20 cellular contexts compared by ENCODE assay signal in genomic region chr4:132910226-132910748, GRCh38.
A peak's percentile ranks its signal among the peaks of the same experiment; 100 is the strongest.
DNase-seq lines count a peak whose midpoint lies in the region; ATAC-seq and TF ChIP-seq lines count a peak whose summit lies in the region.
"Had no signal": no experiment of that assay in that cellular context is flagged by ENCODE, and none has a peak within 500 bp of the region (broad histone marks: within the 10 kb centered on the region; RNA-seq: fewer than 3 reads in every experiment).

No MANE protein-coding gene starts in this region.

- peak overlapping the region; percentile 13 for H3K4me3 ChIP-seq in neural cell (ENCODE audit: low read length)

- TF ChIP-seq RAD21 in neural cell (conservative IDR thresholded peaks at IDR 0.05) = no peak

- no peak overlapping the region for H3K27ac Mint-ChIP-seq in T-helper 17 cell
- H3K27ac Mint-ChIP-seq: CD4-positive, CD25-positive, alpha-beta regulatory T cell; CD8-positive, alpha-beta memory T cell; H9 had no signal

- peak; percentile 93 for TF ChIP-seq EP300 in neural cell (conservative IDR thresholded peaks at IDR 0.05; ENCODE audit: poor library complexity, severe bottlenecking)

- peak overlapping the region; percentile 30 for H3K4me2 ChIP-seq in neural cell (ENCODE audit: low read length)

- no peaks in the 10 kb centered on the region for H3K4me1 Mint-ChIP-seq in T-helper 17 cell
- H3K4me1 Mint-ChIP-seq: CD4-positive, CD25-positive, alpha-beta regulatory T cell; CD8-positive, alpha-beta memory T cell; H9 had no signal

- no peaks in the 10 kb centered on the region for H3K36me3 Mint-ChIP-seq in T-helper 17 cell (ENCODE audit: low read depth)
- H3K36me3 Mint-ChIP-seq: CD4-positive, CD25-positive, alpha-beta regulatory T cell; CD8-positive, alpha-beta memory T cell had no signal

- no peaks in the 10 kb centered on the region for H3K9me2 ChIP-seq in neural cell (ENCODE audit: insufficient read depth, low read length)

- no peaks in the 10 kb centered on the region for H3K79me2 ChIP-seq in neural cell (replicated peaks; ENCODE audit: insufficient read depth, low read length)

- no peaks in the 10 kb centered on the region for H3K27me3 ChIP-seq in neural cell (ENCODE audit: insufficient read depth, low read depth, low read length)
- H3K27me3 ChIP-seq: BE2C had no signal

- no peak for TF ChIP-seq CTCF in neural cell (IDR thresholded peaks at IDR 0.05; ENCODE audit: poor library complexity, severe bottlenecking)

- ATAC-seq in GM21528 (IDR thresholded peaks at IDR 0.05; ENCODE audit: low FRiP score, unreplicated experiment) = no peak
- no peak for ATAC-seq in T-helper 17 cell

- H3K9me3 ChIP-seq in neural cell (ENCODE audit: low read length) (no peaks in the 10 kb centered on the region), T-helper 17 cell (ENCODE audit: control insufficient read depth, low read length, poor library complexity, severe bottlenecking) (no peaks in the 10 kb centered on the region)
- H3K9me3 ChIP-seq: BE2C had no signal

- H3K36me3 ChIP-seq in neural cell (ENCODE audit: insufficient read depth, low read length) = no peaks in the 10 kb centered on the region
- H3K36me3 ChIP-seq: BE2C had no signal

- no peak overlapping the region for H3K4me3 Mint-ChIP-seq in T-helper 17 cell
- H3K4me3 Mint-ChIP-seq: CD4-positive, CD25-positive, alpha-beta regulatory T cell; CD8-positive, alpha-beta memory T cell; H9 had no signal

- no peak overlapping the region for H3K9ac ChIP-seq in neural cell (ENCODE audit: low read length)

- peak overlapping the region; percentile 68 for H3K27ac ChIP-seq in neural cell (ENCODE audit: low read length)

- H4K20me1 ChIP-seq in neural cell (ENCODE audit: insufficient read depth) = no peaks in the 10 kb centered on the region

- DNase-seq in NCI-H1694 (lab: John Stamatoyannopoulos, UW) (peak; percentile 70), NCI-H2171 treated with DMSO at 0.1 percent for 48 hours (lab: John Stamatoyannopoulos, UW) (peak; percentile 69), retina (peak; percentile 7), T-helper 17 cell (no peak)
- no peak for DNase-seq in stimulated activated CD4-positive, alpha-beta T cell treated with anti-CD3 and anti-CD28 coated beads, Interleukin-15, amount 100 ng/mL, for 24 hours
- DNase-seq: ACHN; BE2C; C1 segment of cervical spinal cord; CD4-positive, CD25-positive, alpha-beta regulatory T cell; CD8-positive, alpha-beta memory T cell; COR-L47; DMS 273 treated with DMSO at 0.1 percent for 48 hours; DMS53; DND-41; EL; GOT3; H9; IMR-90 had no signal

- no peak overlapping the region for H2AFZ ChIP-seq in neural cell (ENCODE audit: low read depth, low read length)

- H3F3A ChIP-seq in neural cell (ENCODE audit: insufficient read depth, low read length, poor library complexity, severe bottlenecking) = no peaks in the 10 kb centered on the region

- no peaks in the 10 kb centered on the region for H3K27me3 Mint-ChIP-seq in T-helper 17 cell
- H3K27me3 Mint-ChIP-seq: CD4-positive, CD25-positive, alpha-beta regulatory T cell; CD8-positive, alpha-beta memory T cell had no signal

TF ChIP-seq in neural cell, 6 proteins besides CTCF, POLR2A, EP300 and RAD21:
- TF ChIP-seq REST (IDR thresholded peaks at IDR 0.05; ENCODE audit: borderline replicate concordance) (peak; percentile 75), EZH2 (IDR thresholded peaks at IDR 0.05; ENCODE audit: borderline replicate concordance, insufficient read depth, low read length, poor library complexity, severe bottlenecking) (no peak), MXI1 (conservative IDR thresholded peaks at IDR 0.05; ENCODE audit: poor library complexity, severe bottlenecking) (no peak), POLR2AphosphoS5 (IDR thresholded peaks at IDR 0.05) (peak; percentile 73), SMC3 (conservative IDR thresholded peaks at IDR 0.05; ENCODE audit: poor library complexity) (no peak), TAF1 (IDR thresholded peaks at IDR 0.05; ENCODE audit: low read depth) (no peak)

Comparison
In these comparisons a context has a peak if more than half of its experiments do, and no peak if none do; other contexts are left out.
1. DNase-seq: peak in NCI-H1694 (single experiment), NCI-H2171 treated with DMSO at 0.1 percent for 48 hours (single experiment) and retina (single experiment); none in stimulated activated CD4-positive, alpha-beta T cell treated with anti-CD3 and anti-CD28 coated beads, Interleukin-15, amount 100 ng/mL, for 24 hours (single experiment) and T-helper 17 cell (0 of 3).